Comparison of ENCODE assay signal across 16 cellular contexts in genomic region chr10:60974463-60975149, GRCh38. TPM values are rescaled to one million over a fixed set of nuclear protein-coding genes. Genes with fewer than 3 reads are reported as not detected.
DNase-seq lines count a peak whose midpoint lies in the region; ATAC-seq, FAIRE-seq and TF ChIP-seq lines count a peak whose summit lies in the region.
"Had no signal": no experiment of that assay in that cellular context is flagged by ENCODE, and none has a peak within 500 bp of the region (broad histone marks: within the 10 kb centered on the region; RNA-seq: fewer than 3 reads in every experiment).

No MANE protein-coding gene starts in this region.

- no peak overlapping the region for H2BK15ac ChIP-seq in mesenchymal stem cell (ENCODE audit: low read depth, poor library complexity, severe bottlenecking)

- no peaks in the 10 kb centered on the region for H3K9me3 Mint-ChIP-seq in activated naive CD8-positive, alpha-beta T cell treated with anti-CD3 and anti-CD28 coated beads, Interleukin-2, amount 50 U/mL, for 24 hours
- H3K9me3 Mint-ChIP-seq: activated CD4-positive, alpha-beta memory T cell treated with anti-CD3 and anti-CD28 coated beads, Interleukin-2, amount 10 ng/mL, durations not matched to agents 7 days and 5 days had no signal

- no peak overlapping the region for H3K4me2 ChIP-seq in mesenchymal stem cell (ENCODE audit: low read length, poor library complexity, severe bottlenecking)

- no peak overlapping the region for H2BK5ac ChIP-seq in mesenchymal stem cell (ENCODE audit: low read depth, low read length, poor library complexity, severe bottlenecking)

- intact Hi-C loops in tibial artery (cut with DNase I; ENCODE audit: low total_unique reads), result no loop called here

- H4K91ac ChIP-seq in mesenchymal stem cell (ENCODE audit: low read length), result no peak overlapping the region

- no peaks in the 10 kb centered on the region for H3K9me3 ChIP-seq in mesenchymal stem cell (ENCODE audit: control insufficient read depth, low read length)
- no peaks in the 10 kb centered on the region for H3K9me3 ChIP-seq in tibial artery
- no peaks in the 10 kb centered on the region for H3K9me3 ChIP-seq in MG63
- H3K9me3 ChIP-seq: BE2C, Peyer's patch had no signal

- no peaks in the 10 kb centered on the region for H3K36me3 Mint-ChIP-seq in activated naive CD8-positive, alpha-beta T cell treated with anti-CD3 and anti-CD28 coated beads, Interleukin-2, amount 50 U/mL, for 24 hours (ENCODE audit: low read depth)

- H3K27ac ChIP-seq in 22Rv1 (peak overlapping the region; percentile 89; the same call in 1 of the 2 replicates), mesenchymal stem cell (ENCODE audit: low read length, poor library complexity, severe bottlenecking) (no peak overlapping the region), tibial artery (no peak overlapping the region)
- H3K27ac ChIP-seq: Peyer's patch had no signal

- H3K36me3 ChIP-seq in mesenchymal stem cell (ENCODE audit: control insufficient read depth in 1 of 2, insufficient read depth in 2 of 2, low read depth in 1 of 2, low read length in 2 of 2) (no peaks in the 10 kb centered on the region), tibial artery (no peaks in the 10 kb centered on the region), MG63 (no peaks in the 10 kb centered on the region), H7 (replicated peaks; ENCODE audit: control insufficient read depth, insufficient read depth, low read length) (no peaks in the 10 kb centered on the region)
- H3K36me3 ChIP-seq: BE2C, Peyer's patch had no signal

- no peak for DNase-seq in H54 (ENCODE audit: insufficient read length, low spot score)
- no peak for DNase-seq in activated naive CD8-positive, alpha-beta T cell treated with anti-CD3 and anti-CD28 coated beads, Interleukin-2, amount 50 U/mL, for 24 hours
- DNase-seq in mesenchymal stem cell, result peak; percentile 42
- no peak for DNase-seq in tibial artery
- DNase-seq in MG63, result no peak
- DNase-seq in H7, result no peak
- DNase-seq: activated CD4-positive, alpha-beta memory T cell treated with anti-CD3 and anti-CD28 coated beads, Interleukin-2, amount 10 ng/mL, durations not matched to agents 7 days and 5 days; BE2C; NCI-H510A treated with DMSO at 0.1 percent for 48 hours; Peyer's patch; stimulated activated CD4-positive, alpha-beta T cell treated with anti-CD3 and anti-CD28 coated beads, Interleukin-1b, Interleukin-23, amount 100 ng/mL, for 48 hours; T-helper 9 cell had no signal

- H3K4me1 ChIP-seq in mesenchymal stem cell (ENCODE audit: control insufficient read depth, insufficient read depth, low read depth, low read length) (peaks cover 2% of the 10 kb centered on the region), tibial artery (no peaks in the 10 kb centered on the region)
- H3K4me1 ChIP-seq: BE2C, Peyer's patch had no signal

- H3K4ac ChIP-seq in mesenchymal stem cell (ENCODE audit: low read depth in 1 of 2, low read length in 2 of 2), result no peak overlapping the region

- H3K23ac ChIP-seq in mesenchymal stem cell (ENCODE audit: low read length in 2 of 2), result no peak overlapping the region

- no peak overlapping the region for H2BK12ac ChIP-seq in mesenchymal stem cell (ENCODE audit: low read length in 2 of 2)

- H3K27me3 ChIP-seq in mesenchymal stem cell (ENCODE audit: control insufficient read depth in 1 of 2, insufficient read depth in 1 of 2, low read length in 2 of 2), result no peaks in the 10 kb centered on the region
- no peaks in the 10 kb centered on the region for H3K27me3 ChIP-seq in tibial artery
- H3K27me3 ChIP-seq in MG63, result no peaks in the 10 kb centered on the region
- no peaks in the 10 kb centered on the region for H3K27me3 ChIP-seq in H7 (ENCODE audit: control insufficient read depth, insufficient read depth, low read length)
- H3K27me3 ChIP-seq: BE2C, Peyer's patch had no signal

- no peak overlapping the region for H2AK5ac ChIP-seq in mesenchymal stem cell (ENCODE audit: low read length, severe bottlenecking)

- no peak overlapping the region for H2BK120ac ChIP-seq in mesenchymal stem cell (ENCODE audit: low read depth, low read length)

- peak overlapping the region; percentile 72 for H3K27ac Mint-ChIP-seq in activated naive CD8-positive, alpha-beta T cell treated with anti-CD3 and anti-CD28 coated beads, Interleukin-2, amount 50 U/mL, for 24 hours
- H3K27ac Mint-ChIP-seq: activated CD4-positive, alpha-beta memory T cell treated with anti-CD3 and anti-CD28 coated beads, Interleukin-2, amount 10 ng/mL, durations not matched to agents 7 days and 5 days had no signal

- H3K27me3 Mint-ChIP-seq in activated naive CD8-positive, alpha-beta T cell treated with anti-CD3 and anti-CD28 coated beads, Interleukin-2, amount 50 U/mL, for 24 hours, result peaks cover 14% of the 10 kb centered on the region

- peak; percentile 98 for FAIRE-seq in H54 (lab: Jason Lieb, UNC)
- FAIRE-seq: colon, H1 had no signal

- no peak overlapping the region for H3K14ac ChIP-seq in mesenchymal stem cell (ENCODE audit: low read length in 2 of 2)

- no peak overlapping the region for H4K8ac ChIP-seq in mesenchymal stem cell (ENCODE audit: low read length)

- peak; percentile 93 for ATAC-seq in activated naive CD8-positive, alpha-beta T cell treated with anti-CD3 and anti-CD28 coated beads, Interleukin-2, amount 50 U/mL, for 24 hours
- ATAC-seq in GM21381 (IDR thresholded peaks at IDR 0.05; ENCODE audit: unreplicated experiment), result no peak

- H3K9ac ChIP-seq in mesenchymal stem cell (ENCODE audit: low read length), result no peak overlapping the region

- no peak for TF ChIP-seq CTCF in 22Rv1 (IDR thresholded peaks at IDR 0.05)
- no peak for TF ChIP-seq CTCF in tibial artery (IDR thresholded peaks at IDR 0.05)

- H3K4me3 Mint-ChIP-seq in activated naive CD8-positive, alpha-beta T cell treated with anti-CD3 and anti-CD28 coated beads, Interleukin-2, amount 50 U/mL, for 24 hours, result no peak overlapping the region
- H3K4me3 Mint-ChIP-seq: activated CD4-positive, alpha-beta memory T cell treated with anti-CD3 and anti-CD28 coated beads, Interleukin-2, amount 10 ng/mL, durations not matched to agents 7 days and 5 days had no signal

- no peak overlapping the region for H2AFZ ChIP-seq in mesenchymal stem cell (ENCODE audit: low read depth, low read length)

- H3K79me1 ChIP-seq in mesenchymal stem cell (replicated peaks; ENCODE audit: low read length, poor library complexity, severe bottlenecking), result peaks cover 2% of the 10 kb centered on the region

- WGBS in mesenchymal stem cell, result 31% methylated on average over 2 of the region's 3 CpGs

- TF ChIP-seq POLR2A in H54 (IDR thresholded peaks at IDR 0.05; ENCODE audit: low read depth, low read length), result no peak

- no peak overlapping the region for H3K18ac ChIP-seq in mesenchymal stem cell (ENCODE audit: low read depth in 1 of 2, low read length in 2 of 2)

- H3K4me3 ChIP-seq in mesenchymal stem cell (ENCODE audit: insufficient read depth in 1 of 2, low read depth in 1 of 2, low read length in 2 of 2) (no peak overlapping the region), tibial artery (no peak overlapping the region), MG63 (no peak overlapping the region), H7 (ENCODE audit: insufficient read depth, low read depth, low read length) (no peak overlapping the region)
- H3K4me3 ChIP-seq: Peyer's patch had no signal

- H3K4me1 Mint-ChIP-seq in activated naive CD8-positive, alpha-beta T cell treated with anti-CD3 and anti-CD28 coated beads, Interleukin-2, amount 50 U/mL, for 24 hours, result peaks cover 23% of the 10 kb centered on the region
- H3K4me1 Mint-ChIP-seq: activated CD4-positive, alpha-beta memory T cell treated with anti-CD3 and anti-CD28 coated beads, Interleukin-2, amount 10 ng/mL, durations not matched to agents 7 days and 5 days had no signal

RNA-seq across cellular contexts. Expression of gene RHOBTB1, which starts 30.6 kb away (rescaled TPM):
- polyA plus RNA-seq in mesenchymal stem cell (2013, experiment 1 of 2), result 60.2 TPM
- polyA plus RNA-seq in mesenchymal stem cell (2013, experiment 2 of 2), result 60.6 TPM
- 8.4 and 13.9 TPM in 2 replicates for total RNA-seq in MG63 (2014; rRNA removed; shearing (Covaris generic); ENCODE audit: low replicate concordance)
- 8.1 and 10.5 TPM in 2 replicates for total RNA-seq in H7 (2014; rRNA removed; shearing (Covaris generic))
